In genomic region chr6:117483645-117484016, GRCh38 we compare ENCODE assay signal across 9 cellular contexts. TPM values are rescaled to one million over a fixed set of nuclear protein-coding genes. Genes with fewer than 3 reads are reported as not detected.
A peak's percentile ranks its signal among the peaks of the same experiment; 100 is the strongest.
DNase-seq lines count a peak whose midpoint lies in the region; ATAC-seq and TF ChIP-seq lines count a peak whose summit lies in the region.
"Had no signal": no experiment of that assay in that cellular context is flagged by ENCODE, and none has a peak within 500 bp of the region (broad histone marks: within the 10 kb centered on the region; RNA-seq: fewer than 3 reads in every experiment).

No MANE protein-coding gene starts in this region.

- no peaks in the 10 kb centered on the region for H3K36me3 ChIP-seq in SJCRH30

- H3K4me3 ChIP-seq in SJCRH30 = peak overlapping the region; percentile 81

- H3K4me3 Mint-ChIP-seq in endothelial cell (ENCODE audit: unreplicated experiment) = peak overlapping the region; percentile 99
- H3K4me3 Mint-ChIP-seq in natural killer cell treated with Interleukin-12 subunit alpha and Interleukin-12 subunit beta and Interleukin-15 and Interleukin-18, amount 100 ng/mL, for 72 hours = peak overlapping the region; percentile 97

- no peaks in the 10 kb centered on the region for H3K9me3 ChIP-seq in SJCRH30 (replicated peaks)

- H3K4me1 Mint-ChIP-seq in endothelial cell (ENCODE audit: unreplicated experiment) = peaks cover 56% of the 10 kb centered on the region
- peaks cover 23 to 27% of the 10 kb centered on the region in 2 donors for H3K4me1 Mint-ChIP-seq in natural killer cell treated with Interleukin-12 subunit alpha and Interleukin-12 subunit beta and Interleukin-15 and Interleukin-18, amount 100 ng/mL, for 72 hours (ENCODE audit: low read depth in 2 of 2)

- peak overlapping the region; percentile 83 for H3K27ac ChIP-seq in SJCRH30

- no peaks in the 10 kb centered on the region for H3K9me3 Mint-ChIP-seq in endothelial cell (ENCODE audit: unreplicated experiment)
- no peaks in the 10 kb centered on the region for H3K9me3 Mint-ChIP-seq in natural killer cell treated with Interleukin-12 subunit alpha and Interleukin-12 subunit beta and Interleukin-15 and Interleukin-18, amount 100 ng/mL, for 72 hours

- H3K27me3 ChIP-seq in SJCRH30 = no peaks in the 10 kb centered on the region

- peak overlapping the region; percentile 98 for H3K27ac Mint-ChIP-seq in endothelial cell (ENCODE audit: unreplicated experiment)
- H3K27ac Mint-ChIP-seq in natural killer cell treated with Interleukin-12 subunit alpha and Interleukin-12 subunit beta and Interleukin-15 and Interleukin-18, amount 100 ng/mL, for 72 hours = peak overlapping the region; percentile 90 to 96

- H3K4me1 ChIP-seq in SJCRH30 = peaks cover 2% of the 10 kb centered on the region; the same call in 1 of the 2 replicates

- H3K27me3 Mint-ChIP-seq in endothelial cell (ENCODE audit: unreplicated experiment) = peaks cover 11% of the 10 kb centered on the region
- peaks cover 0 to 2% of the 10 kb centered on the region in 2 donors for H3K27me3 Mint-ChIP-seq in natural killer cell treated with Interleukin-12 subunit alpha and Interleukin-12 subunit beta and Interleukin-15 and Interleukin-18, amount 100 ng/mL, for 72 hours

- no peak for TF ChIP-seq CTCF in endothelial cell (IDR thresholded peaks at IDR 0.05; ENCODE audit: unreplicated experiment)

- H3K36me3 Mint-ChIP-seq in endothelial cell (ENCODE audit: low read depth, unreplicated experiment) = peaks cover 40% of the 10 kb centered on the region
- no peaks in the 10 kb centered on the region for H3K36me3 Mint-ChIP-seq in natural killer cell treated with Interleukin-12 subunit alpha and Interleukin-12 subunit beta and Interleukin-15 and Interleukin-18, amount 100 ng/mL, for 72 hours

- ATAC-seq in HG03354 (IDR thresholded peaks at IDR 0.05; ENCODE audit: poor library complexity, severe bottlenecking, unreplicated experiment) (peak; percentile 14), GM21367 (IDR thresholded peaks at IDR 0.05; ENCODE audit: unreplicated experiment) (no peak)
- ATAC-seq in natural killer cell treated with Interleukin-12 subunit alpha and Interleukin-12 subunit beta and Interleukin-15 and Interleukin-18, amount 100 ng/mL, for 72 hours = no peak

- DNase-seq in NOMO-1 (lab: John Stamatoyannopoulos, UW; ENCODE audit: unreplicated experiment in 2 of 2) = peak; percentile 28 to 42
- no peak for DNase-seq in NOMO-1 treated with dmso at 0.1 percent for 144 hours (lab: John Stamatoyannopoulos, UW; ENCODE audit: unreplicated experiment)
- DNase-seq in SJCRH30 = peak in 1 of 2 experiments; percentile 62
- DNase-seq in endothelial cell (ENCODE audit: low spot score) = no peak
- no peak for DNase-seq in natural killer cell treated with Interleukin-12 subunit alpha and Interleukin-12 subunit beta and Interleukin-15 and Interleukin-18, amount 100 ng/mL, for 72 hours (ENCODE audit: low spot score)
- no peak for DNase-seq in COR-L47 (lab: John Stamatoyannopoulos, UW)
- DNase-seq: DND-41 had no signal

RNA-seq across cellular contexts. Expression of gene DCBLD1, which starts 1.2 kb away (rescaled TPM):
- total RNA-seq in SJCRH30 (2014; rRNA removed; shearing (Covaris generic)) = 6.8 and 7.4 TPM in 2 replicates
- total RNA-seq in endothelial cell (ENCODE audit: unreplicated experiment) = 203 TPM
- 10 to 100 TPM; 11.5 to 14.9 TPM for total RNA-seq in natural killer cell treated with Interleukin-12 subunit alpha and Interleukin-12 subunit beta and Interleukin-15 and Interleukin-18, amount 100 ng/mL, for 72 hours

RNA-seq across cellular contexts. Expression of gene ROS1, which starts 57.9 kb away (rescaled TPM):
- total RNA-seq in SJCRH30 (2014; rRNA removed; shearing (Covaris generic)) = 0.05 and 0.10 TPM in 2 replicates
- total RNA-seq in endothelial cell (ENCODE audit: unreplicated experiment) = 0.05 TPM
- not detected for total RNA-seq in natural killer cell treated with Interleukin-12 subunit alpha and Interleukin-12 subunit beta and Interleukin-15 and Interleukin-18, amount 100 ng/mL, for 72 hours

Comparison
In these comparisons a context has a peak if more than half of its experiments do, and no peak if none do; other contexts are left out.
1. DNase-seq: peak in NOMO-1 (2 of 2); none in NOMO-1 treated with dmso at 0.1 percent for 144 hours (single experiment), endothelial cell (single experiment), natural killer cell treated with Interleukin-12 subunit alpha and Interleukin-12 subunit beta and Interleukin-15 and Interleukin-18, amount 100 ng/mL, for 72 hours (single experiment) and COR-L47 (single experiment).
2. RNA of gene DCBLD1, which starts 1.2 kb away (total RNA-seq): 203 TPM in endothelial cell (single experiment); 11.5 to 14.9 TPM in natural killer cell treated with Interleukin-12 subunit alpha and Interleukin-12 subunit beta and Interleukin-15 and Interleukin-18, amount 100 ng/mL, for 72 hours and 6.8 to 7.4 TPM in SJCRH30; every median in the first group is over 10 times any median in the second.